1 cellular context compared by ENCODE assay signal in genomic region chr16:30775381-30776099, GRCh38.
TF ChIP-seq lines count a peak whose summit lies in the region.

No MANE protein-coding gene starts in this region.

TF ChIP-seq in WTC11, 78 proteins besides CTCF, POLR2A, EP300 and RAD21 (continues in another document):
- TF ChIP-seq FOXP4 (CRISPR knock-in tag; IDR thresholded peaks at IDR 0.05) (peak; percentile 26; the same call in 1 of the 2 replicates), SMAD4 (CRISPR knock-in tag; IDR thresholded peaks at IDR 0.05) (no peak), SP1 (CRISPR knock-in tag; conservative IDR thresholded peaks at IDR 0.05) (peak; percentile 78), SMAD3 (CRISPR knock-in tag; IDR thresholded peaks at IDR 0.05; ENCODE audit: borderline replicate concordance) (no peak; the same call in none of the 2 replicates), MYBL2 (CRISPR knock-in tag; IDR thresholded peaks at IDR 0.05) (peak; percentile 45; the same call in 1 of the 2 replicates), ZNF232 (CRISPR knock-in tag; IDR thresholded peaks at IDR 0.05) (no peak), ATF1 (CRISPR knock-in tag; IDR thresholded peaks at IDR 0.05) (peak; percentile 17; the same call in 1 of the 2 replicates), NR2C2 (CRISPR knock-in tag; IDR thresholded peaks at IDR 0.05) (no peak), PRRX2 (CRISPR knock-in tag; IDR thresholded peaks at IDR 0.05) (peak; percentile 92), ZBTB43 (CRISPR knock-in tag; IDR thresholded peaks at IDR 0.05) (peak; percentile 62; the same call in 1 of the 2 replicates), ZNF532 (CRISPR knock-in tag; IDR thresholded peaks at IDR 0.05; ENCODE audit: borderline replicate concordance) (peak; percentile 86; the same call in 1 of the 2 replicates), TCF7 (CRISPR knock-in tag; IDR thresholded peaks at IDR 0.05; ENCODE audit: low read depth) (0 out of 2 replicates have a peak, but pooled peaks have one; percentile 69), TEAD4 (CRISPR knock-in tag; IDR thresholded peaks at IDR 0.05) (peak; percentile 70), HMGA2 (CRISPR knock-in tag; IDR thresholded peaks at IDR 0.05) (no peak), FOXP1 (CRISPR knock-in tag; IDR thresholded peaks at IDR 0.05; ENCODE audit: borderline replicate concordance) (peak; percentile 87), ZNF281 (CRISPR knock-in tag; IDR thresholded peaks at IDR 0.05) (peak; percentile 67; the same call in 1 of the 2 replicates), FOXK1 (CRISPR knock-in tag; IDR thresholded peaks at IDR 0.05) (peak; percentile 44), ZNF138 (CRISPR knock-in tag; conservative IDR thresholded peaks at IDR 0.05) (0 out of 2 replicates have a peak, but pooled peaks have one; percentile 81), ZBTB21 (CRISPR knock-in tag; IDR thresholded peaks at IDR 0.05; ENCODE audit: borderline replicate concordance) (peak; percentile 65; the same call in 1 of the 2 replicates), ZNF512 (CRISPR knock-in tag; IDR thresholded peaks at IDR 0.05; ENCODE audit: borderline replicate concordance) (no peak), CREB1 (CRISPR knock-in tag; IDR thresholded peaks at IDR 0.05) (peak; percentile 15; the same call in 1 of the 2 replicates), IRF2 (CRISPR knock-in tag; IDR thresholded peaks at IDR 0.05; ENCODE audit: borderline replicate concordance, low read depth) (0 out of 2 replicates have a peak, but pooled peaks have one; percentile 61), GRHL2 (CRISPR knock-in tag; IDR thresholded peaks at IDR 0.05; ENCODE audit: insufficient replicate concordance, severe bottlenecking) (no peak), NFE2L1 (CRISPR knock-in tag; IDR thresholded peaks at IDR 0.05) (0 out of 2 replicates have a peak, but pooled peaks have one; percentile 3)
- TF ChIP-seq, protein P1, sequence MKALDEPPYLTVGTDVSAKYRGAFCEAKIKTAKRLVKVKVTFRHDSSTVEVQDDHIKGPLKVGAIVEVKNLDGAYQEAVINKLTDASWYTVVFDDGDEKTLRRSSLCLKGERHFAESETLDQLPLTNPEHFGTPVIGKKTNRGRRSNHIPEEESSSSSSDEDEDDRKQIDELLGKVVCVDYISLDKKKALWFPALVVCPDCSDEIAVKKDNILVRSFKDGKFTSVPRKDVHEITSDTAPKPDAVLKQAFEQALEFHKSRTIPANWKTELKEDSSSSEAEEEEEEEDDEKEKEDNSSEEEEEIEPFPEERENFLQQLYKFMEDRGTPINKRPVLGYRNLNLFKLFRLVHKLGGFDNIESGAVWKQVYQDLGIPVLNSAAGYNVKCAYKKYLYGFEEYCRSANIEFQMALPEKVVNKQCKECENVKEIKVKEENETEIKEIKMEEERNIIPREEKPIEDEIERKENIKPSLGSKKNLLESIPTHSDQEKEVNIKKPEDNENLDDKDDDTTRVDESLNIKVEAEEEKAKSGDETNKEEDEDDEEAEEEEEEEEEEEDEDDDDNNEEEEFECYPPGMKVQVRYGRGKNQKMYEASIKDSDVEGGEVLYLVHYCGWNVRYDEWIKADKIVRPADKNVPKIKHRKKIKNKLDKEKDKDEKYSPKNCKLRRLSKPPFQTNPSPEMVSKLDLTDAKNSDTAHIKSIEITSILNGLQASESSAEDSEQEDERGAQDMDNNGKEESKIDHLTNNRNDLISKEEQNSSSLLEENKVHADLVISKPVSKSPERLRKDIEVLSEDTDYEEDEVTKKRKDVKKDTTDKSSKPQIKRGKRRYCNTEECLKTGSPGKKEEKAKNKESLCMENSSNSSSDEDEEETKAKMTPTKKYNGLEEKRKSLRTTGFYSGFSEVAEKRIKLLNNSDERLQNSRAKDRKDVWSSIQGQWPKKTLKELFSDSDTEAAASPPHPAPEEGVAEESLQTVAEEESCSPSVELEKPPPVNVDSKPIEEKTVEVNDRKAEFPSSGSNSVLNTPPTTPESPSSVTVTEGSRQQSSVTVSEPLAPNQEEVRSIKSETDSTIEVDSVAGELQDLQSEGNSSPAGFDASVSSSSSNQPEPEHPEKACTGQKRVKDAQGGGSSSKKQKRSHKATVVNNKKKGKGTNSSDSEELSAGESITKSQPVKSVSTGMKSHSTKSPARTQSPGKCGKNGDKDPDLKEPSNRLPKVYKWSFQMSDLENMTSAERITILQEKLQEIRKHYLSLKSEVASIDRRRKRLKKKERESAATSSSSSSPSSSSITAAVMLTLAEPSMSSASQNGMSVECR (CRISPR knock-in tag; IDR thresholded peaks at IDR 0.05; ENCODE audit: borderline replicate concordance) = peak; percentile 88
- TF ChIP-seq, protein P2, sequence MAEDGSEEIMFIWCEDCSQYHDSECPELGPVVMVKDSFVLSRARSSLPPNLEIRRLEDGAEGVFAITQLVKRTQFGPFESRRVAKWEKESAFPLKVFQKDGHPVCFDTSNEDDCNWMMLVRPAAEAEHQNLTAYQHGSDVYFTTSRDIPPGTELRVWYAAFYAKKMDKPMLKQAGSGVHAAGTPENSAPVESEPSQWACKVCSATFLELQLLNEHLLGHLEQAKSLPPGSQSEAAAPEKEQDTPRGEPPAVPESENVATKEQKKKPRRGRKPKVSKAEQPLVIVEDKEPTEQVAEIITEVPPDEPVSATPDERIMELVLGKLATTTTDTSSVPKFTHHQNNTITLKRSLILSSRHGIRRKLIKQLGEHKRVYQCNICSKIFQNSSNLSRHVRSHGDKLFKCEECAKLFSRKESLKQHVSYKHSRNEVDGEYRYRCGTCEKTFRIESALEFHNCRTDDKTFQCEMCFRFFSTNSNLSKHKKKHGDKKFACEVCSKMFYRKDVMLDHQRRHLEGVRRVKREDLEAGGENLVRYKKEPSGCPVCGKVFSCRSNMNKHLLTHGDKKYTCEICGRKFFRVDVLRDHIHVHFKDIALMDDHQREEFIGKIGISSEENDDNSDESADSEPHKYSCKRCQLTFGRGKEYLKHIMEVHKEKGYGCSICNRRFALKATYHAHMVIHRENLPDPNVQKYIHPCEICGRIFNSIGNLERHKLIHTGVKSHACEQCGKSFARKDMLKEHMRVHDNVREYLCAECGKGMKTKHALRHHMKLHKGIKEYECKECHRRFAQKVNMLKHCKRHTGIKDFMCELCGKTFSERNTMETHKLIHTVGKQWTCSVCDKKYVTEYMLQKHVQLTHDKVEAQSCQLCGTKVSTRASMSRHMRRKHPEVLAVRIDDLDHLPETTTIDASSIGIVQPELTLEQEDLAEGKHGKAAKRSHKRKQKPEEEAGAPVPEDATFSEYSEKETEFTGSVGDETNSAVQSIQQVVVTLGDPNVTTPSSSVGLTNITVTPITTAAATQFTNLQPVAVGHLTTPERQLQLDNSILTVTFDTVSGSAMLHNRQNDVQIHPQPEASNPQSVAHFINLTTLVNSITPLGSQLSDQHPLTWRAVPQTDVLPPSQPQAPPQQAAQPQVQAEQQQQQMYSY (CRISPR knock-in tag; IDR thresholded peaks at IDR 0.05) = peak; percentile 78
- TF ChIP-seq, protein P3, sequence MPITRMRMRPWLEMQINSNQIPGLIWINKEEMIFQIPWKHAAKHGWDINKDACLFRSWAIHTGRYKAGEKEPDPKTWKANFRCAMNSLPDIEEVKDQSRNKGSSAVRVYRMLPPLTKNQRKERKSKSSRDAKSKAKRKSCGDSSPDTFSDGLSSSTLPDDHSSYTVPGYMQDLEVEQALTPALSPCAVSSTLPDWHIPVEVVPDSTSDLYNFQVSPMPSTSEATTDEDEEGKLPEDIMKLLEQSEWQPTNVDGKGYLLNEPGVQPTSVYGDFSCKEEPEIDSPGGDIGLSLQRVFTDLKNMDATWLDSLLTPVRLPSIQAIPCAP (CRISPR knock-in tag; IDR thresholded peaks at IDR 0.05) = 0 out of 2 replicates have a peak, but pooled peaks have one; percentile 64
- TF ChIP-seq, protein P4, sequence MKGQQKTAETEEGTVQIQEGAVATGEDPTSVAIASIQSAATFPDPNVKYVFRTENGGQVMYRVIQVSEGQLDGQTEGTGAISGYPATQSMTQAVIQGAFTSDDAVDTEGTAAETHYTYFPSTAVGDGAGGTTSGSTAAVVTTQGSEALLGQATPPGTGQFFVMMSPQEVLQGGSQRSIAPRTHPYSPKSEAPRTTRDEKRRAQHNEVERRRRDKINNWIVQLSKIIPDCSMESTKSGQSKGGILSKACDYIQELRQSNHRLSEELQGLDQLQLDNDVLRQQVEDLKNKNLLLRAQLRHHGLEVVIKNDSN (CRISPR knock-in tag; IDR thresholded peaks at IDR 0.05) = 0 out of 2 replicates have a peak, but pooled peaks have one; percentile 23
- TF ChIP-seq, protein P5, sequence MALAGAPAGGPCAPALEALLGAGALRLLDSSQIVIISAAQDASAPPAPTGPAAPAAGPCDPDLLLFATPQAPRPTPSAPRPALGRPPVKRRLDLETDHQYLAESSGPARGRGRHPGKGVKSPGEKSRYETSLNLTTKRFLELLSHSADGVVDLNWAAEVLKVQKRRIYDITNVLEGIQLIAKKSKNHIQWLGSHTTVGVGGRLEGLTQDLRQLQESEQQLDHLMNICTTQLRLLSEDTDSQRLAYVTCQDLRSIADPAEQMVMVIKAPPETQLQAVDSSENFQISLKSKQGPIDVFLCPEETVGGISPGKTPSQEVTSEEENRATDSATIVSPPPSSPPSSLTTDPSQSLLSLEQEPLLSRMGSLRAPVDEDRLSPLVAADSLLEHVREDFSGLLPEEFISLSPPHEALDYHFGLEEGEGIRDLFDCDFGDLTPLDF (CRISPR knock-in tag; IDR thresholded peaks at IDR 0.05) = 0 out of 2 replicates have a peak, but pooled peaks have one; percentile 63
